In genomic region chrX:332916-333610, GRCh38 we compare ENCODE assay signal across 16 cellular contexts.
"Had no signal": no experiment of that assay in that cellular context is flagged by ENCODE, and none has a peak within 500 bp of the region (broad histone marks: within the 10 kb centered on the region; RNA-seq: fewer than 3 reads in every experiment).

No MANE protein-coding gene starts in this region.

- ATAC-seq: activated T-cell treated with anti-CD3 and anti-CD28 coated beads, Interleukin-2, amount 50 U/mL, for 4 hours; naive thymus-derived CD4-positive, alpha-beta T cell; WTC11 had no signal

- H3K36me3 ChIP-seq: adrenal gland had no signal

- H3K27ac ChIP-seq: adrenal gland, coronary artery, esophagus muscularis mucosa, skin epidermis, testis, upper lobe of left lung had no signal

- H3K9me3 ChIP-seq: adrenal gland, esophagus muscularis mucosa, testis, upper lobe of left lung had no signal

- H3K4me3 ChIP-seq: adrenal gland, coronary artery, esophagus muscularis mucosa, skin epidermis, testis, upper lobe of left lung had no signal

- H3K27me3 ChIP-seq: testis had no signal

- DNase-seq: activated CD8-positive, alpha-beta memory T cell treated with anti-CD3 and anti-CD28 coated beads, Interleukin-2, amount 50 U/mL, for 48 hours; activated naive CD4-positive, alpha-beta T cell; activated T-cell treated with anti-CD3 and anti-CD28 coated beads, Interleukin-2, amount 50 U/mL, for 4 hours; glutamatergic neuron; hippocampal formation; naive thymus-derived CD4-positive, alpha-beta T cell; stimulated activated CD4-positive, alpha-beta T cell treated with anti-CD3 and anti-CD28 coated beads, Interleukin-2, amount 100 ng/mL, for 24 hours; stimulated activated naive CD4-positive, alpha-beta T cell; T-helper 9 cell; testis had no signal
